ENCODE assay signal across 9 cellular contexts in genomic region chr10:3836222-3836820, GRCh38. TPM values are rescaled to one million over a fixed set of nuclear protein-coding genes. Genes with fewer than 3 reads are reported as not detected.
DNase-seq lines count a peak whose midpoint lies in the region; ATAC-seq, FAIRE-seq and TF ChIP-seq lines count a peak whose summit lies in the region.
"Had no signal": no experiment of that assay in that cellular context is flagged by ENCODE, and none has a peak within 500 bp of the region (broad histone marks: within the 10 kb centered on the region; RNA-seq: fewer than 3 reads in every experiment).

No MANE protein-coding gene starts in this region.

- no peak overlapping the region for H3K27ac Mint-ChIP-seq in astrocyte (ENCODE audit: unreplicated experiment)

- no peak overlapping the region for H3K4ac ChIP-seq in trophoblast cell (ENCODE audit: low read depth, low read length)

- H3K36me3 Mint-ChIP-seq in astrocyte (ENCODE audit: low read depth, unreplicated experiment): no peaks in the 10 kb centered on the region

- no peak overlapping the region for H2AK5ac ChIP-seq in trophoblast cell (ENCODE audit: low read length)

- TF ChIP-seq CTCF in astrocyte (IDR thresholded peaks at IDR 0.05; ENCODE audit: insufficient read depth, low read depth, low read length): no peak

- no peak overlapping the region for H3K14ac ChIP-seq in trophoblast cell (ENCODE audit: low read length)

- no peak overlapping the region for H4K12ac ChIP-seq in trophoblast cell (ENCODE audit: low read depth, low read length)

- no peak overlapping the region for H2BK5ac ChIP-seq in trophoblast cell (ENCODE audit: low read depth, low read length, poor library complexity)

- H3K9ac ChIP-seq in astrocyte (ENCODE audit: low read length) (no peak overlapping the region), trophoblast cell (ENCODE audit: low read length) (no peak overlapping the region)

- ATAC-seq in GM19395 (IDR thresholded peaks at IDR 0.05; ENCODE audit: unreplicated experiment) (peak; percentile 63), HG03045 (IDR thresholded peaks at IDR 0.05; ENCODE audit: unreplicated experiment) (peak; percentile 58), GM19328 (IDR thresholded peaks at IDR 0.05; ENCODE audit: unreplicated experiment) (no peak)

- peaks cover 2% of the 10 kb centered on the region for H3K79me1 ChIP-seq in trophoblast cell (ENCODE audit: low read length)

- H3K23ac ChIP-seq in trophoblast cell (ENCODE audit: low read length): no peak overlapping the region

- no peak overlapping the region for H3K18ac ChIP-seq in trophoblast cell (ENCODE audit: low read length)

- H4K20me1 ChIP-seq in astrocyte (ENCODE audit: insufficient read depth, low read length): no peaks in the 10 kb centered on the region

- no peak overlapping the region for H2BK12ac ChIP-seq in trophoblast cell (ENCODE audit: low read length)

- no peak overlapping the region for H4K8ac ChIP-seq in trophoblast cell (ENCODE audit: low read depth, low read length)

- H3K27me3 Mint-ChIP-seq in astrocyte (ENCODE audit: low read depth, unreplicated experiment): no peaks in the 10 kb centered on the region

- no peaks in the 10 kb centered on the region for H3K9me3 Mint-ChIP-seq in astrocyte (ENCODE audit: unreplicated experiment)

- H3K4me3 ChIP-seq in astrocyte (ENCODE audit: insufficient read depth, low read depth, low read length) (no peak overlapping the region), trophoblast cell (ENCODE audit: low read depth, low read length) (no peak overlapping the region)
- H3K4me3 ChIP-seq: suprapubic skin had no signal

- H3K79me2 ChIP-seq in astrocyte (ENCODE audit: insufficient read depth, low read length) (no peaks in the 10 kb centered on the region), trophoblast cell (ENCODE audit: control insufficient read depth, insufficient read depth, low read length, poor library complexity) (no peaks in the 10 kb centered on the region)

- peaks cover 4% of the 10 kb centered on the region for H3K4me1 ChIP-seq in astrocyte (ENCODE audit: insufficient read depth, low read length)
- H3K4me1 ChIP-seq in trophoblast cell (ENCODE audit: control insufficient read depth in 1 of 2, insufficient read depth in 2 of 2, low read length in 2 of 2): peaks cover 3% of the 10 kb centered on the region in 2 experiments

- no peak overlapping the region for H2BK120ac ChIP-seq in trophoblast cell (ENCODE audit: insufficient read depth, low read length, poor library complexity)

- WGBS in trophoblast cell (ENCODE audit: extremely low coverage, insufficient coverage, insufficient read length): no CpG with 5 or more reads among the region's 2 CpGs

- no peak overlapping the region for H2AFZ ChIP-seq in astrocyte (ENCODE audit: low read depth, low read length)
- no peak overlapping the region for H2AFZ ChIP-seq in trophoblast cell (ENCODE audit: insufficient read depth, low read length, poor library complexity)

- FAIRE-seq in G401.6 (lab: Jason Lieb, UNC) (peak; percentile 13), astrocyte (lab: Jason Lieb, UNC) (peak; percentile 17)

- H3K9me3 ChIP-seq in astrocyte (ENCODE audit: insufficient read depth, low read depth, low read length): no peaks in the 10 kb centered on the region
- H3K9me3 ChIP-seq in trophoblast cell (ENCODE audit: insufficient read depth, low read depth, low read length): no peaks in the 10 kb centered on the region
- H3K9me3 ChIP-seq: suprapubic skin had no signal

- DNase-seq in astrocyte (ENCODE audit: low read depth) (no peak), trophoblast cell (no peak), SHP77 (lab: John Stamatoyannopoulos, UW) (no peak), kidney tubule cell (ENCODE audit: low spot score) (no peak)

- H3K4me3 Mint-ChIP-seq in astrocyte (ENCODE audit: unreplicated experiment): no peak overlapping the region

- H3K4me1 Mint-ChIP-seq in astrocyte (ENCODE audit: low read depth, unreplicated experiment): peaks cover 16% of the 10 kb centered on the region

- no peak overlapping the region for H3K4me2 ChIP-seq in astrocyte (ENCODE audit: low read length)
- no peak overlapping the region for H3K4me2 ChIP-seq in trophoblast cell (ENCODE audit: low read length)

- no peak overlapping the region for H4K91ac ChIP-seq in trophoblast cell (ENCODE audit: low read depth, low read length)

- no peaks in the 10 kb centered on the region for H3K27me3 ChIP-seq in astrocyte (ENCODE audit: insufficient read depth, low read length)
- H3K27me3 ChIP-seq in trophoblast cell (ENCODE audit: insufficient read depth, low read length): no peaks in the 10 kb centered on the region
- H3K27me3 ChIP-seq: suprapubic skin had no signal

- H3K27ac ChIP-seq in astrocyte (ENCODE audit: low read depth, low read length): no peak overlapping the region
- no peak overlapping the region for H3K27ac ChIP-seq in trophoblast cell (ENCODE audit: low read depth, low read length)
- H3K27ac ChIP-seq: suprapubic skin had no signal

- no peaks in the 10 kb centered on the region for H3K36me3 ChIP-seq in astrocyte (ENCODE audit: insufficient read depth, low read length)
- no peaks in the 10 kb centered on the region for H3K36me3 ChIP-seq in trophoblast cell (ENCODE audit: control insufficient read depth in 1 of 2, insufficient read depth in 2 of 2, low read length in 2 of 2)
- H3K36me3 ChIP-seq: suprapubic skin had no signal

RNA-seq across cellular contexts. Expression of gene KLF6, which starts 51.3 kb away (rescaled TPM):
- 250 and 319 TPM in 2 replicates for total RNA-seq in astrocyte
- 113 TPM in 2 replicates for polyA plus RNA-seq in trophoblast cell (2013)
